In the genomic region with DNA sequence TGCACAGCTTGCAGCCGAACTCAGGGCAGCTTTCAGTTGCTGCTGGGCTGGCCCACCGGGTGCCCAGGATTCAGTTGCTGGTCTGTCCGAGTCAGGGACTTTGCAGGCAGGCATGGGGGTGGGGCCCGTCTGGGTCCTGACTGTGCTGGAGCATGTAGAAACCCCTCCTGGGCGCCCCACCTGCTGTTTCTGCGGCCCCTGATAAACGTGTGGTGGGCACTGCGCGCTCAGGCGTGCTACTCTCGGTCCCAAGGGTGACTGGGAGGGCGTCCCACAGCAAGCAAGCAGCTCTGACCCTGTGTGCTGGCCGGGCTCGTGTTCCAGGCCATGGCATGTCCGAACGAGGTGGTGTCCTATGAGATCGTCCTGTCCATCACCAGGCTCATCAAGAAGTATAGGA, we compare ENCODE assay signal across 26 cellular contexts. TPM values are rescaled to one million over a fixed set of nuclear protein-coding genes. Genes with fewer than 3 reads are reported as not detected.
DNase-seq lines count a peak whose midpoint lies in the region; ATAC-seq, FAIRE-seq and TF ChIP-seq lines count a peak whose summit lies in the region.
"Had no signal": no experiment of that assay in that cellular context is flagged by ENCODE, and none has a peak within 500 bp of the region (broad histone marks: within the 10 kb centered on the region; RNA-seq: fewer than 3 reads in every experiment).

No MANE protein-coding gene starts in this region.

- no peak overlapping the region for H3K18ac ChIP-seq in H1 (ENCODE audit: extremely low read depth, low read length)
- peak overlapping the region; percentile 74 for H3K18ac ChIP-seq in neuronal stem cell (ENCODE audit: low read length)

- H3K36me3 ChIP-seq in BLaER1 (peaks cover 62% of the 10 kb centered on the region), NT2/D1 (ENCODE audit: insufficient read depth, insufficient read length, low read length) (peaks cover 79% of the 10 kb centered on the region), H1 (ENCODE audit: control insufficient read depth in 2 of 4, insufficient read depth in 4 of 4, low read length in 3 of 4) (peaks cover 0 to 7% (median 2%) of the 10 kb centered on the region in 4 experiments; a peak in 3 of 8 replicates), neuronal stem cell (replicated peaks in 1 of 2; ENCODE audit: control insufficient read depth in 2 of 2, insufficient read depth in 2 of 2, low read length in 2 of 2) (peaks cover 21 to 65% of the 10 kb centered on the region in 2 donors)

- H3K4me2 ChIP-seq in BLaER1, result peak overlapping the region; percentile 95
- H3K4me2 ChIP-seq in H1 (ENCODE audit: insufficient read depth in 1 of 2, low read depth in 2 of 2, low read length in 2 of 2), result no peak overlapping the region
- H3K4me2 ChIP-seq in neuronal stem cell (ENCODE audit: insufficient read depth, low read length, poor library complexity, severe bottlenecking), result no peak overlapping the region
- H3K4me2 ChIP-seq: A549 had no signal

- no peak overlapping the region for H4K5ac ChIP-seq in H1 (ENCODE audit: insufficient read length, low read depth, low read length)

- no peak overlapping the region for H2BK20ac ChIP-seq in H1 (ENCODE audit: low read length)

- no peak overlapping the region for H2BK15ac ChIP-seq in H1 (ENCODE audit: low read length)
- H2BK15ac ChIP-seq in neuronal stem cell (ENCODE audit: low read length), result peak overlapping the region; percentile 54

- no peaks in the 10 kb centered on the region for H3K79me2 ChIP-seq in H1 (ENCODE audit: control insufficient read depth in 1 of 2, insufficient read depth in 2 of 2, low read length in 2 of 2)

- ATAC-seq in HG03139 (IDR thresholded peaks at IDR 0.05; ENCODE audit: unreplicated experiment), result no peak
- ATAC-seq: A549, GM12878 had no signal

- H2AFZ ChIP-seq in H1 (ENCODE audit: low read length) (no peak overlapping the region), neuronal stem cell (ENCODE audit: low read length) (no peak overlapping the region)

- no peak overlapping the region for H4K91ac ChIP-seq in H1 (replicated peaks; ENCODE audit: insufficient read length, low read length)
- H4K91ac ChIP-seq in neuronal stem cell (ENCODE audit: low read depth, low read length, poor library complexity), result no peak overlapping the region

- DNase-seq in NT2/D1 (ENCODE audit: low read depth, low spot score) (no peak), H1 (ENCODE audit: low read depth in 1 of 2, low spot score in 2 of 2) (no peak), neuronal stem cell (ENCODE audit: low spot score) (no peak)
- DNase-seq in activated CD4-positive, alpha-beta T cell treated with anti-CD3 and anti-CD28 coated beads, Interleukin-2, amount 50 U/mL, for 1 hour, result no peak
- no peak for DNase-seq in activated CD4-positive, alpha-beta T cell treated with anti-CD3 and anti-CD28 coated beads for 4 hours
- DNase-seq: AML-193; CD4-positive, alpha-beta T cell; CD8-positive, alpha-beta memory T cell; COR-L47; DMS 273 treated with DMSO at 0.1 percent for 48 hours; DMS153; DMS53; DMS79; DND-41; EL; GDM1 had no signal

- H3K9ac ChIP-seq in BLaER1 (peak overlapping the region; percentile 35; the same call in 1 of the 2 replicates), NT2/D1 (ENCODE audit: insufficient read length, low read depth) (peak overlapping the region; percentile 16), H1 (replicated peaks in 1 of 4; ENCODE audit: extremely low read depth in 1 of 4, low read depth in 3 of 4, low read length in 3 of 4) (no peak overlapping the region), neuronal stem cell (ENCODE audit: low read depth, low read length, poor library complexity) (no peak overlapping the region)

- H3K14ac ChIP-seq in H1 (ENCODE audit: insufficient read length), result no peak overlapping the region
- H3K14ac ChIP-seq in neuronal stem cell (ENCODE audit: low read length), result no peak overlapping the region

- H3K23me2 ChIP-seq in H1 (ENCODE audit: low read depth, low read length), result no peaks in the 10 kb centered on the region

- H3K79me1 ChIP-seq in H1 (ENCODE audit: low read depth, low read length) (no peaks in the 10 kb centered on the region), neuronal stem cell (ENCODE audit: low read depth, low read length) (no peaks in the 10 kb centered on the region)

- H3K4me3 ChIP-seq in BLaER1, result no peak overlapping the region
- H3K4me3 ChIP-seq in NT2/D1 (ENCODE audit: insufficient read length, low read depth), result no peak overlapping the region
- H3K4me3 ChIP-seq in H1 (ENCODE audit: extremely low read depth in 1 of 4, insufficient read depth in 2 of 4, low read depth in 3 of 4, low read length in 4 of 4), result no peak overlapping the region
- H3K4me3 ChIP-seq in neuronal stem cell (ENCODE audit: low read length in 2 of 2), result no peak overlapping the region
- H3K4me3 ChIP-seq: A549, GM12878 had no signal

- H4K8ac ChIP-seq in H1 (ENCODE audit: extremely low read depth, insufficient read depth, low read length) (peak overlapping the region; percentile 25; the same call in 1 of the 2 replicates), neuronal stem cell (ENCODE audit: low read depth, low read length) (no peak overlapping the region)

- no peak for TF ChIP-seq CTCF in H1 (IDR thresholded peaks at IDR 0.05; ENCODE audit: control extremely low read depth in 1 of 3, insufficient read depth in 1 of 3, low read depth in 1 of 3, low read length in 3 of 3)

- H3K27me3 ChIP-seq in BLaER1, result no peaks in the 10 kb centered on the region
- H3K27me3 ChIP-seq in NT2/D1 (ENCODE audit: insufficient read depth, insufficient read length), result no peaks in the 10 kb centered on the region
- no peaks in the 10 kb centered on the region for H3K27me3 ChIP-seq in H1 (replicated peaks in 1 of 4; ENCODE audit: control insufficient read depth in 3 of 4, extremely low read depth in 1 of 4, insufficient read depth in 3 of 4, low read length in 3 of 4)
- H3K27me3 ChIP-seq in neuronal stem cell (ENCODE audit: control insufficient read depth in 3 of 3, insufficient read depth in 3 of 3, low read depth in 1 of 3, low read length in 3 of 3), result no peaks in the 10 kb centered on the region

- H3K27ac ChIP-seq in BLaER1 (peak overlapping the region; percentile 70), H1 (ENCODE audit: low read depth, low read length) (no peak overlapping the region), neuronal stem cell (replicated peaks; ENCODE audit: low read length) (no peak overlapping the region)
- H3K27ac ChIP-seq: 22Rv1, A549, C4-2B had no signal

- TF ChIP-seq POLR2A in H1 (IDR thresholded peaks at IDR 0.05; ENCODE audit: control extremely low read depth in 1 of 2, low read depth in 2 of 2, low read length in 2 of 2), result no peak

- H3K9me3 ChIP-seq in BLaER1 (no peaks in the 10 kb centered on the region), NT2/D1 (ENCODE audit: insufficient read depth, low read length) (no peaks in the 10 kb centered on the region), H1 (ENCODE audit: insufficient read depth in 2 of 2, low read depth in 1 of 2, low read length in 1 of 2) (no peaks in the 10 kb centered on the region), neuronal stem cell (replicated peaks in 1 of 2; ENCODE audit: control insufficient read depth in 2 of 2, insufficient read depth in 1 of 2, low read depth in 1 of 2, low read length in 2 of 2) (no peaks in the 10 kb centered on the region)
- H3K9me3 ChIP-seq: A549 had no signal

- H2BK5ac ChIP-seq in H1 (ENCODE audit: low read depth, low read length), result no peak overlapping the region; the same call in 1 of the 2 replicates
- peak overlapping the region; percentile 6 for H2BK5ac ChIP-seq in neuronal stem cell (ENCODE audit: low read length)

- no peak for TF ChIP-seq EP300 in H1 (IDR thresholded peaks at IDR 0.05; ENCODE audit: borderline replicate concordance in 1 of 2, low read depth in 2 of 2, low read length in 2 of 2)

- POLR2A ChIA-PET in H1 (lab: Charles Lee; ENCODE audit: partially characterized antibody), result interaction anchor here (0.9 to 1.7 kb wide), 5 partner anchors 10 to 151 kb away, joined by 3 to 6 read pairs (median 5); partner anchors contain the start of genes BRICD5, NTHL1 and TSC2

- H3K23ac ChIP-seq in H1 (ENCODE audit: insufficient read length) (no peak overlapping the region), neuronal stem cell (ENCODE audit: low read depth, low read length, poor library complexity) (peak overlapping the region; percentile 0)

- CTCF ChIA-PET in H1 (lab: Charles Lee; ENCODE audit: partially characterized antibody), result interaction anchor here (0.7 to 2.2 kb wide), 4 partner anchors 13 to 96 kb away, joined by 3 to 6 read pairs (median 4); partner anchors contain the start of gene RPS2

- no peak for FAIRE-seq in H1 (lab: Jason Lieb, UNC)
- FAIRE-seq: A549, GM12878, GM12892, GM18507 had no signal

- H4K20me1 ChIP-seq in BLaER1 (peaks cover 66% of the 10 kb centered on the region), H1 (replicated peaks in 1 of 2; ENCODE audit: control insufficient read depth in 1 of 2, insufficient read depth in 2 of 2, low read length in 2 of 2) (peaks cover 0 to 13% of the 10 kb centered on the region in 2 experiments)

- 90% methylated on average over 13 of the region's 17 CpGs; no CpG with 5 or more reads in 1 of the 2 experiments for WGBS in H1 (ENCODE audit: extremely low coverage in 1 of 2, insufficient coverage in 1 of 2, insufficient read length in 1 of 2, insufficient replicate concordance in 2 of 2, low coverage in 1 of 2, low lambda C conversion rate in 2 of 2, missing lambda C conversion rate in 1 of 2), 2 experiments
- WGBS in neuronal stem cell (ENCODE audit: extremely low coverage in 2 of 2, insufficient read length in 2 of 2, insufficient replicate concordance in 1 of 2), 2 donors, result no CpG with 5 or more reads among the region's 17 CpGs

- H3K56ac ChIP-seq in H1 (replicated peaks; ENCODE audit: insufficient read length, low read depth, low read length), result no peak overlapping the region

- H3K4ac ChIP-seq in H1 (replicated peaks; ENCODE audit: insufficient read length, low read depth, low read length) (no peak overlapping the region), neuronal stem cell (ENCODE audit: low read length) (no peak overlapping the region)

- TF ChIP-seq RAD21 in H1 (IDR thresholded peaks at IDR 0.05 in 1 of 2, conservative IDR thresholded peaks at IDR 0.05 in 1 of 2; ENCODE audit: low read depth in 2 of 2, low read length in 2 of 2), result no peak

- peaks cover 94% of the 10 kb centered on the region for H3K4me1 ChIP-seq in BLaER1
- peaks cover 13% of the 10 kb centered on the region for H3K4me1 ChIP-seq in NT2/D1 (ENCODE audit: insufficient read depth, insufficient read length)
- H3K4me1 ChIP-seq in H1 (replicated peaks in 1 of 4; ENCODE audit: control insufficient read depth in 3 of 4, insufficient read depth in 4 of 4, low read length in 3 of 4), result no peaks in the 10 kb centered on the region
- peaks cover 0 to 13% of the 10 kb centered on the region in 2 donors for H3K4me1 ChIP-seq in neuronal stem cell (ENCODE audit: control insufficient read depth in 2 of 2, insufficient read depth in 1 of 2, low read depth in 1 of 2, low read length in 2 of 2)
- H3K4me1 ChIP-seq: A549 had no signal

- H2AK5ac ChIP-seq in H1 (ENCODE audit: low read depth, low read length) (no peak overlapping the region), neuronal stem cell (ENCODE audit: low read depth, low read length) (peak overlapping the region; percentile 48)

- H2BK12ac ChIP-seq in H1 (ENCODE audit: low read depth, low read length), result no peak overlapping the region
- H2BK12ac ChIP-seq in neuronal stem cell (ENCODE audit: low read length), result no peak overlapping the region

- H2BK120ac ChIP-seq in H1 (replicated peaks; ENCODE audit: low read depth, low read length), result no peak overlapping the region
- peak overlapping the region; percentile 22 for H2BK120ac ChIP-seq in neuronal stem cell (ENCODE audit: low read depth, low read length)

RNA-seq across cellular contexts. Expression of gene TSC2, which starts 12.6 kb away (rescaled TPM):
- total RNA-seq in H1 (2021; fragmentation: NEBNext Ultra II Directional; extraction: Animal tissue kit (Norgen Biotek cat#: 25700)), result 91.1 and 96.6 TPM in 2 replicates
- polyA plus RNA-seq in H1 (2011; rRNA removed), result 65.9 and 90.2 TPM in 2 replicates
- 41.7 TPM for polyA plus RNA-seq in H1 (2011; cell fraction: cytosol; rRNA removed)
- 431 TPM for polyA plus RNA-seq in H1 (2011; cell fraction: nucleus; rRNA removed)
- polyA plus RNA-seq in H1 (2012, experiment 1 of 2), result 79.5 to 86.9 TPM (median 82.8 TPM) in 4 replicates
- 60.3 TPM for polyA plus RNA-seq in H1 (2012, experiment 2 of 2)
- 39.2 TPM for polyA plus RNA-seq in H1 (2013, experiment 1 of 2)
- 39.2 TPM for polyA plus RNA-seq in H1 (2013, experiment 2 of 2)
- polyA minus RNA-seq in H1 (2011; rRNA and poly(A)+ RNA removed), result 71.6 and 74.8 TPM in 2 replicates
- polyA minus RNA-seq in H1 (2011; cell fraction: cytosol; rRNA and poly(A)+ RNA removed), result 70.0 TPM
- 98.2 TPM for polyA minus RNA-seq in H1 (2011; cell fraction: nucleus; rRNA and poly(A)+ RNA removed)
- polyA plus RNA-seq in neuronal stem cell (2013, experiment 1 of 2), result 54.6 TPM
- polyA plus RNA-seq in neuronal stem cell (2013, experiment 2 of 2), result 53.2 TPM

RNA-seq across cellular contexts. Expression of gene NTHL1, which starts 12.7 kb away (rescaled TPM):
- total RNA-seq in H1 (2021; fragmentation: NEBNext Ultra II Directional; extraction: Animal tissue kit (Norgen Biotek cat#: 25700)), result 70.9 and 84.5 TPM in 2 replicates
- 150 and 209 TPM in 2 replicates for polyA plus RNA-seq in H1 (2011; rRNA removed)
- polyA plus RNA-seq in H1 (2011; cell fraction: cytosol; rRNA removed), result 159 TPM
- polyA plus RNA-seq in H1 (2011; cell fraction: nucleus; rRNA removed), result 107 TPM
- polyA plus RNA-seq in H1 (2012, experiment 1 of 2), result 24.3 to 84.5 TPM (median 77.9 TPM) in 4 replicates
- polyA plus RNA-seq in H1 (2012, experiment 2 of 2), result 61.3 TPM
- polyA plus RNA-seq in H1 (2013, experiment 1 of 2), result 43.2 TPM
- polyA plus RNA-seq in H1 (2013, experiment 2 of 2), result 47.0 TPM
- polyA minus RNA-seq in H1 (2011; rRNA and poly(A)+ RNA removed), result 26.8 and 36.7 TPM in 2 replicates
- 44.5 TPM for polyA minus RNA-seq in H1 (2011; cell fraction: cytosol; rRNA and poly(A)+ RNA removed)
- 28.0 TPM for polyA minus RNA-seq in H1 (2011; cell fraction: nucleus; rRNA and poly(A)+ RNA removed)
- polyA plus RNA-seq in neuronal stem cell (2013, experiment 1 of 2), result 28.2 TPM
- polyA plus RNA-seq in neuronal stem cell (2013, experiment 2 of 2), result 27.7 TPM

RNA-seq across cellular contexts. Expression of gene NHERF2, which starts 33.6 kb away (rescaled TPM):
- total RNA-seq in H1 (2021; fragmentation: NEBNext Ultra II Directional; extraction: Animal tissue kit (Norgen Biotek cat#: 25700)), result 19.3 and 19.6 TPM in 2 replicates
- polyA plus RNA-seq in H1 (2011; rRNA removed), result 13.9 and 22.4 TPM in 2 replicates
- polyA plus RNA-seq in H1 (2011; cell fraction: cytosol; rRNA removed), result 14.3 TPM
- 15.4 TPM for polyA plus RNA-seq in H1 (2011; cell fraction: nucleus; rRNA removed)
- polyA plus RNA-seq in H1 (2012, experiment 1 of 2), result 6.9 to 18.2 TPM (median 15.2 TPM) in 4 replicates
- polyA plus RNA-seq in H1 (2012, experiment 2 of 2), result 11.5 TPM
- polyA plus RNA-seq in H1 (2013, experiment 1 of 2), result 16.9 TPM
- 16.5 TPM for polyA plus RNA-seq in H1 (2013, experiment 2 of 2)
- polyA minus RNA-seq in H1 (2011; rRNA and poly(A)+ RNA removed), result 2.1 and 3.3 TPM in 2 replicates
- 10.2 TPM for polyA minus RNA-seq in H1 (2011; cell fraction: cytosol; rRNA and poly(A)+ RNA removed)
- polyA minus RNA-seq in H1 (2011; cell fraction: nucleus; rRNA and poly(A)+ RNA removed), result 1.9 TPM
- polyA plus RNA-seq in neuronal stem cell (2013, experiment 1 of 2), result 16.0 TPM
- 14.8 TPM for polyA plus RNA-seq in neuronal stem cell (2013, experiment 2 of 2)

RNA-seq across cellular contexts. Expression of gene NPW, which starts 40.8 kb away (rescaled TPM):
- total RNA-seq in H1 (2021; fragmentation: NEBNext Ultra II Directional; extraction: Animal tissue kit (Norgen Biotek cat#: 25700)), result 8.1 and 10.3 TPM in 2 replicates
- polyA plus RNA-seq in H1 (2011; rRNA removed), result 4.0 and 7.8 TPM in 2 replicates
- 2.0 TPM for polyA plus RNA-seq in H1 (2011; cell fraction: cytosol; rRNA removed)
- 4.4 TPM for polyA plus RNA-seq in H1 (2011; cell fraction: nucleus; rRNA removed)
- polyA plus RNA-seq in H1 (2012, experiment 1 of 2), result 3.4 to 6.5 TPM (median 4.5 TPM) in 4 replicates
- polyA plus RNA-seq in H1 (2012, experiment 2 of 2), result 9.6 TPM
- polyA plus RNA-seq in H1 (2013, experiment 1 of 2), result 11.2 TPM
- 14.0 TPM for polyA plus RNA-seq in H1 (2013, experiment 2 of 2)
- polyA minus RNA-seq in H1 (2011; rRNA and poly(A)+ RNA removed), result not detected in 2 replicates
- polyA minus RNA-seq in H1 (2011; cell fraction: cytosol; rRNA and poly(A)+ RNA removed), result 9.9 TPM
- polyA minus RNA-seq in H1 (2011; cell fraction: nucleus; rRNA and poly(A)+ RNA removed), result 1.4 TPM
- polyA plus RNA-seq in neuronal stem cell (2013, experiment 1 of 2), result 2.0 TPM
- polyA plus RNA-seq in neuronal stem cell (2013, experiment 2 of 2), result 1.7 TPM
- total RNA-seq: A172, G401 had no signal
- polyA plus RNA-seq: CD8-positive, alpha-beta memory T cell had no signal

RNA-seq across cellular contexts. Expression of gene ZNF598, which starts 50.7 kb away (rescaled TPM):
- total RNA-seq in H1 (2021; fragmentation: NEBNext Ultra II Directional; extraction: Animal tissue kit (Norgen Biotek cat#: 25700)), result 47.6 and 51.7 TPM in 2 replicates
- 29.3 and 43.0 TPM in 2 replicates for polyA plus RNA-seq in H1 (2011; rRNA removed)
- 32.3 TPM for polyA plus RNA-seq in H1 (2011; cell fraction: cytosol; rRNA removed)
- 108 TPM for polyA plus RNA-seq in H1 (2011; cell fraction: nucleus; rRNA removed)
- 16.9 to 39.8 TPM (median 34.7 TPM) in 4 replicates for polyA plus RNA-seq in H1 (2012, experiment 1 of 2)
- 28.2 TPM for polyA plus RNA-seq in H1 (2012, experiment 2 of 2)
- polyA plus RNA-seq in H1 (2013, experiment 1 of 2), result 32.1 TPM
- 31.4 TPM for polyA plus RNA-seq in H1 (2013, experiment 2 of 2)
- 10.2 and 11.0 TPM in 2 replicates for polyA minus RNA-seq in H1 (2011; rRNA and poly(A)+ RNA removed)
- polyA minus RNA-seq in H1 (2011; cell fraction: cytosol; rRNA and poly(A)+ RNA removed), result 34.1 TPM
- 28.8 TPM for polyA minus RNA-seq in H1 (2011; cell fraction: nucleus; rRNA and poly(A)+ RNA removed)
- polyA plus RNA-seq in neuronal stem cell (2013, experiment 1 of 2), result 21.3 TPM
- 20.9 TPM for polyA plus RNA-seq in neuronal stem cell (2013, experiment 2 of 2)

Comparison
In these comparisons a context has a peak if more than half of its experiments do, and no peak if none do; other contexts are left out.
1. H3K9ac ChIP-seq: peak in BLaER1 (single experiment) and NT2/D1 (single experiment); none in H1 (0 of 4) and neuronal stem cell (single experiment).